Comparison of ENCODE assay signal across 8 cellular contexts in the genomic region with DNA sequence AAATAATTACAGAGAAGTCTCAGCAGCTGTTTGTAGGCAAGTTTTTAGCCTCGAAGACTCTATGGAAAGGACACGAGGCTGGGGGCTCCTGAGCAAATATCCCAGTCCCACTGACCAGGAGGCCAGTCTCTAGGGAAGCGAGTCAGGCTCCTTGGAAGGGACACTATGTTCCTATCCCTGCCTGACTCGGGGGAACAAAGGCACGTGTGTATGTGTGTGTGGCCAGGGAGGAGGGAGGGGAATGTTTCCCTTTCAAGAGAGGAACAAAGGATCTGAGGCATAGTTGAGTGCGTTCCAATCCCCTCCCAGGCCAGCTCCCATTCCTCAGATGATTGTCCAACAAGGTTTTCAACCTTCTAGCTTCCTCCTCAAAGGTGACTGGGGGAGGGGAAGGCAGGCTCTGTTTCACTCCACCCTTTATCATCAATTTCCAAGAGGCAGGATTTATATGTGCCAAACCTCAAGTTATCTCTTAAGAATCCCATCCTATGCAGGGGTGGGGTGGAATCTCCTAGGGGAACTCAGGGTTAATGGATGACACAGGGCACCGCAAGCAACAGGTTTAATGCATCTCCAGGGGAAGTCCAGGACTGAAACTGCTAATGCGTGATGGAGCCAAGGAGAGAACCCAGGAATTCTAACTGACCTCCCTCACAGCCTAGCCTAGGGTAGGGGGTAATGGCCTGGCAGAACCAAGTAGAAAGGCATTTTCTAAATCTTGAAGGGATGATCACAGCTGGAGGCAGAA. TPM values are rescaled to one million over a fixed set of nuclear protein-coding genes. Genes with fewer than 3 reads are reported as not detected.
DNase-seq lines count a peak whose midpoint lies in the region; ATAC-seq and TF ChIP-seq lines count a peak whose summit lies in the region.

No MANE protein-coding gene starts in this region.

- H3K9me3 ChIP-seq in fibroblast of lung (ENCODE audit: control insufficient read depth, insufficient read depth, low read depth, low read length) (no peaks in the 10 kb centered on the region), aorta (ENCODE audit: control insufficient read depth, low read length) (no peaks in the 10 kb centered on the region)

- DNase-seq in NCI-H2081 (lab: John Stamatoyannopoulos, UW): peak; percentile 59 to 62
- DNase-seq in NCI-H2081 treated with DMSO at 0.1 percent for 48 hours (lab: John Stamatoyannopoulos, UW): no peak
- peak; percentile 18 for DNase-seq in T1000 (lab: John Stamatoyannopoulos, UW)
- peak; percentile 79 to 96 for DNase-seq in fibroblast of lung (ENCODE audit: low read depth in 2 of 2)
- DNase-seq in myocyte (ENCODE audit: low read depth): peak; percentile 90
- peak; percentile 82 to 89 for DNase-seq in aorta
- DNase-seq in stimulated activated CD4-positive, alpha-beta T cell treated with anti-CD3 and anti-CD28 coated beads, Interleukin-1b, Interleukin-23, amount 100 ng/mL, for 48 hours: no peak

- peak overlapping the region; percentile 82 for H3K4me2 ChIP-seq in fibroblast of lung (ENCODE audit: extremely low read depth, insufficient read depth, low read length)

- H3K9ac ChIP-seq in fibroblast of lung (ENCODE audit: insufficient read depth, low read length): peak overlapping the region; percentile 56

- H3K79me2 ChIP-seq in fibroblast of lung (ENCODE audit: control insufficient read depth, insufficient read depth, low read length): peaks cover 90% of the 10 kb centered on the region

- H4K20me1 ChIP-seq in fibroblast of lung (ENCODE audit: control insufficient read depth, extremely low read depth, insufficient read depth, low read length): no peaks in the 10 kb centered on the region

- ATAC-seq in aorta (ENCODE audit: low FRiP score) (peak; percentile 91), GM21367 (IDR thresholded peaks at IDR 0.05; ENCODE audit: unreplicated experiment) (no peak)

- H3K36me3 ChIP-seq in fibroblast of lung (ENCODE audit: control insufficient read depth, insufficient read depth, low read length) (peaks cover 10% of the 10 kb centered on the region), aorta (ENCODE audit: control insufficient read depth in 1 of 2, insufficient read depth in 2 of 2, low read length in 1 of 2) (peaks cover 0 to 1% of the 10 kb centered on the region in 2 donors)

- TF ChIP-seq CTCF in fibroblast of lung (conservative IDR thresholded peaks at IDR 0.05 in 1 of 2, IDR thresholded peaks at IDR 0.05 in 1 of 2; ENCODE audit: low read depth in 1 of 2, low read length in 2 of 2): no peak

- H3K4me1 ChIP-seq in fibroblast of lung (ENCODE audit: control insufficient read depth, extremely low read depth, insufficient read depth, low read length) (peaks cover 42% of the 10 kb centered on the region), aorta (ENCODE audit: control insufficient read depth in 1 of 2, insufficient read depth in 2 of 2, low read length in 2 of 2) (peaks cover 2 to 13% of the 10 kb centered on the region in 2 donors)

- WGBS in aorta, 2 donors: 1 to 3% methylated on average over 8 of the region's 8 CpGs

- H2AFZ ChIP-seq in fibroblast of lung (ENCODE audit: low read length): no peak overlapping the region

- H3K27me3 ChIP-seq in fibroblast of lung (ENCODE audit: control insufficient read depth, insufficient read depth, low read length) (no peaks in the 10 kb centered on the region), aorta (ENCODE audit: control insufficient read depth in 1 of 2, insufficient read depth in 2 of 2, low read length in 1 of 2) (no peaks in the 10 kb centered on the region)

- intact Hi-C loops in aorta (cut with DNase I): no loop called here

- peak overlapping the region; percentile 97 for H3K27ac ChIP-seq in fibroblast of lung (ENCODE audit: insufficient read depth, low read length)
- H3K27ac ChIP-seq in aorta (ENCODE audit: low read depth in 1 of 2, low read length in 2 of 2): peak overlapping the region; percentile 97 to 100

- H3K4me3 ChIP-seq in fibroblast of lung (replicated peaks in 1 of 4; ENCODE audit: control extremely low read depth in 1 of 4, insufficient read depth in 1 of 4, low read depth in 3 of 4, low read length in 4 of 4): peak overlapping the region; percentile 7 to 42 (median 32)
- H3K4me3 ChIP-seq in aorta (ENCODE audit: low read length in 2 of 2): peak overlapping the region in 1 of 2 donors; percentile 8

RNA-seq across cellular contexts. Expression of a gene that starts 9.9 kb away (rescaled TPM):
- total RNA-seq in fibroblast of lung (50.8 and 77.1 TPM in 2 replicates), myocyte (172 and 239 TPM in 2 replicates), aorta (100 to 1,000 TPM in 1 of 2 donors, 10 to 100 TPM in 1; 69.1 to 107 TPM)
- polyA plus RNA-seq in fibroblast of lung (61.8 and 107 TPM in 2 replicates), aorta (100 to 1,000 TPM; 103 to 104 TPM)
- polyA plus RNA-seq in fibroblast of lung (2012): 63.9 and 103 TPM in 2 replicates
- 62.6 and 98.4 TPM in 2 replicates for polyA minus RNA-seq in fibroblast of lung (ENCODE audit: low replicate concordance)
- 181 TPM for polyA plus RNA-seq in myocyte (2012)

RNA-seq across cellular contexts. Expression of a gene that starts 26.4 kb away (rescaled TPM):
- total RNA-seq in fibroblast of lung (5.4 and 21.0 TPM in 2 replicates), myocyte (7.0 and 10.5 TPM in 2 replicates), aorta (1 to 10 TPM in 1 of 2 donors, under 1 TPM in 1; 0.75 to 2.1 TPM)
- polyA plus RNA-seq in fibroblast of lung (19.9 and 72.2 TPM in 2 replicates), aorta (1 to 10 TPM; 1.6 to 5.4 TPM)
- polyA plus RNA-seq in fibroblast of lung (2012): 21.0 and 71.3 TPM in 2 replicates
- 6.1 and 22.6 TPM in 2 replicates for polyA minus RNA-seq in fibroblast of lung (ENCODE audit: low replicate concordance)
- 1.8 TPM for polyA plus RNA-seq in myocyte (2012)

Comparison
In these comparisons a context has a peak if more than half of its experiments do, and no peak if none do; other contexts are left out.
1. DNase-seq: peak in NCI-H2081 (2 of 2), T1000 (single experiment), fibroblast of lung (2 of 2), myocyte (single experiment) and aorta (2 of 2); none in NCI-H2081 treated with DMSO at 0.1 percent for 48 hours (single experiment) and stimulated activated CD4-positive, alpha-beta T cell treated with anti-CD3 and anti-CD28 coated beads, Interleukin-1b, Interleukin-23, amount 100 ng/mL, for 48 hours (single experiment).